Comparison of ENCODE assay signal across 13 cellular contexts in genomic region chr11:66970371-66970807, GRCh38. TPM values are rescaled to one million over a fixed set of nuclear protein-coding genes. Genes with fewer than 3 reads are reported as not detected.
DNase-seq lines count a peak whose midpoint lies in the region; ATAC-seq and TF ChIP-seq lines count a peak whose summit lies in the region.
"Had no signal": no experiment of that assay in that cellular context is flagged by ENCODE, and none has a peak within 500 bp of the region (broad histone marks: within the 10 kb centered on the region; RNA-seq: fewer than 3 reads in every experiment).

No MANE protein-coding gene starts in this region.

- peaks cover 5% of the 10 kb centered on the region for H3K36me3 Mint-ChIP-seq in Calu3 (ENCODE audit: insufficient read depth, unreplicated experiment)

- H3K4me1 Mint-ChIP-seq in Calu3 (ENCODE audit: low read depth, unreplicated experiment) = peaks cover 53% of the 10 kb centered on the region

- H3K27me3 ChIP-seq in skeletal muscle tissue (ENCODE audit: control insufficient read depth in 3 of 3, insufficient read depth in 3 of 3, low read length in 3 of 3) (no peaks in the 10 kb centered on the region), WERI-Rb-1 (ENCODE audit: insufficient read depth, low read depth, severe bottlenecking) (no peaks in the 10 kb centered on the region)
- H3K27me3 ChIP-seq: sigmoid colon had no signal

- DNase-seq in Calu3 (no peak), RWPE1 (ENCODE audit: low spot score) (no peak), WERI-Rb-1 (no peak), NCI-H345 (lab: John Stamatoyannopoulos, UW) (no peak), NCI-H1092 treated with DMSO at 0.1 percent for 48 hours (lab: John Stamatoyannopoulos, UW) (no peak)
- DNase-seq: activated CD4-positive, alpha-beta T cell treated with anti-CD3 and anti-CD28 coated beads for 4 hours; activated naive CD8-positive, alpha-beta T cell treated with anti-CD3 and anti-CD28 coated beads, Interleukin-2, amount 10 ng/mL, durations not matched to agents 7 days and 5 days; NCI-H1105; NCI-H774 had no signal

- H3K9ac ChIP-seq in skeletal muscle tissue (ENCODE audit: low read depth in 1 of 3, low read length in 3 of 3) = no peak overlapping the region

- peaks cover 3 to 10% (median 4%) of the 10 kb centered on the region in 3 donors for H3K4me1 ChIP-seq in skeletal muscle tissue (ENCODE audit: control insufficient read depth in 3 of 3, insufficient read depth in 3 of 3, low read length in 3 of 3)
- H3K4me1 ChIP-seq: sigmoid colon had no signal

- H3K4me3 Mint-ChIP-seq in Calu3 (ENCODE audit: low read depth, unreplicated experiment) = peak overlapping the region; percentile 36
- H3K4me3 Mint-ChIP-seq: activated naive CD8-positive, alpha-beta T cell treated with anti-CD3 and anti-CD28 coated beads, Interleukin-2, amount 10 ng/mL, durations not matched to agents 7 days and 5 days had no signal

- BruUV-seq in Calu3 (replicated peaks; lab: Mats Ljungman, UMichigan) = TSS peak; percentile 45

- no peak overlapping the region for H3K4me3 ChIP-seq in skeletal muscle tissue (ENCODE audit: low read length in 3 of 3)
- no peak overlapping the region for H3K4me3 ChIP-seq in WERI-Rb-1 (ENCODE audit: low read depth, low read length)
- H3K4me3 ChIP-seq: sigmoid colon had no signal

- H3K27ac ChIP-seq in RWPE1 (peak overlapping the region; percentile 98), skeletal muscle tissue (ENCODE audit: low read depth, low read length) (peak overlapping the region; percentile 33), WERI-Rb-1 (no peak overlapping the region)

- H3K9me3 ChIP-seq in skeletal muscle tissue (ENCODE audit: control insufficient read depth in 3 of 3, low read length in 3 of 3) = no peaks in the 10 kb centered on the region
- no peaks in the 10 kb centered on the region for H3K9me3 ChIP-seq in WERI-Rb-1 (ENCODE audit: severe bottlenecking)
- H3K9me3 ChIP-seq: sigmoid colon had no signal

- TF ChIP-seq CTCF in Calu3 (IDR thresholded peaks at IDR 0.05; ENCODE audit: unreplicated experiment) (no peak), RWPE1 (conservative IDR thresholded peaks at IDR 0.05; ENCODE audit: low read depth) (no peak), WERI-Rb-1 (IDR thresholded peaks at IDR 0.05; ENCODE audit: low read depth, low read length) (no peak)

- H3K27me3 Mint-ChIP-seq in Calu3 (ENCODE audit: unreplicated experiment) = no peaks in the 10 kb centered on the region

- intact Hi-C loops in Calu3 (cut with micrococcal nuclease; ENCODE audit: unreplicated experiment) = no loop called here

- ATAC-seq in esophagus mucosa = peak; percentile 33
- ATAC-seq in GM21786 (IDR thresholded peaks at IDR 0.05; ENCODE audit: unreplicated experiment) = no peak

- H3K36me3 ChIP-seq in skeletal muscle tissue (ENCODE audit: control insufficient read depth in 3 of 3, insufficient read depth in 3 of 3, low read length in 3 of 3) = no peaks in the 10 kb centered on the region
- no peaks in the 10 kb centered on the region for H3K36me3 ChIP-seq in WERI-Rb-1
- H3K36me3 ChIP-seq: sigmoid colon had no signal

- no peaks in the 10 kb centered on the region for H3K9me3 Mint-ChIP-seq in Calu3 (ENCODE audit: low read depth, unreplicated experiment)
- H3K9me3 Mint-ChIP-seq: activated naive CD8-positive, alpha-beta T cell treated with anti-CD3 and anti-CD28 coated beads, Interleukin-2, amount 10 ng/mL, durations not matched to agents 7 days and 5 days had no signal

- CTCF ChIA-PET in Calu3 (lab: Charles Lee) = interaction anchor here (0.5 to 1.3 kb wide), 3 partner anchors 17 to 892 kb away, joined by 3 to 9 read pairs (median 3); no protein-coding TSS in a partner anchor
- CTCF ChIA-PET in RWPE1 (lab: Yijun Ruan, JAX) = interaction anchor here (0.6 kb wide), 1 partner anchor 23 kb away, joined by 3 read pairs; no protein-coding TSS in a partner anchor

- POLR2A ChIA-PET in RWPE1 (lab: Yijun Ruan, JAX; ENCODE audit: low non-redundant PET) = no interaction called here

- peak overlapping the region; percentile 85 for H3K27ac Mint-ChIP-seq in Calu3 (ENCODE audit: unreplicated experiment)
- H3K27ac Mint-ChIP-seq: activated naive CD8-positive, alpha-beta T cell treated with anti-CD3 and anti-CD28 coated beads, Interleukin-2, amount 10 ng/mL, durations not matched to agents 7 days and 5 days had no signal

RNA-seq across cellular contexts. Expression of gene C11orf86, which starts 4.7 kb away (rescaled TPM):
- not detected in 2 replicates for total RNA-seq in Calu3 (2022)
- not detected for total RNA-seq in esophagus mucosa
- not detected for total RNA-seq in skeletal muscle tissue
- total RNA-seq: activated naive CD8-positive, alpha-beta T cell treated with anti-CD3 and anti-CD28 coated beads, Interleukin-2, amount 10 ng/mL, durations not matched to agents 7 days and 5 days; sigmoid colon had no signal

RNA-seq across cellular contexts. Expression of gene PC, which starts 12.2 kb away (rescaled TPM):
- 40.0 and 40.5 TPM in 2 replicates for total RNA-seq in Calu3 (2022)
- total RNA-seq in esophagus mucosa = 50.5 TPM
- 45.9 TPM for total RNA-seq in skeletal muscle tissue

RNA-seq across cellular contexts. Expression of gene SYT12, which starts 52.5 kb away (rescaled TPM):
- total RNA-seq in Calu3 (2022) (6.2 and 6.4 TPM in 2 replicates), esophagus mucosa (0.92 TPM), skeletal muscle tissue (not detected)
- total RNA-seq: activated naive CD8-positive, alpha-beta T cell treated with anti-CD3 and anti-CD28 coated beads, Interleukin-2, amount 10 ng/mL, durations not matched to agents 7 days and 5 days; sigmoid colon had no signal
